1 cellular context compared by ENCODE assay signal in genomic region chr4:67727124-67727850, GRCh38.
TF ChIP-seq lines count a peak whose summit lies in the region.

No MANE protein-coding gene starts in this region.

TF ChIP-seq in HCT116, 20 proteins besides CTCF, POLR2A, EP300 and RAD21 (continued from another document):
- TF ChIP-seq, protein P1, sequence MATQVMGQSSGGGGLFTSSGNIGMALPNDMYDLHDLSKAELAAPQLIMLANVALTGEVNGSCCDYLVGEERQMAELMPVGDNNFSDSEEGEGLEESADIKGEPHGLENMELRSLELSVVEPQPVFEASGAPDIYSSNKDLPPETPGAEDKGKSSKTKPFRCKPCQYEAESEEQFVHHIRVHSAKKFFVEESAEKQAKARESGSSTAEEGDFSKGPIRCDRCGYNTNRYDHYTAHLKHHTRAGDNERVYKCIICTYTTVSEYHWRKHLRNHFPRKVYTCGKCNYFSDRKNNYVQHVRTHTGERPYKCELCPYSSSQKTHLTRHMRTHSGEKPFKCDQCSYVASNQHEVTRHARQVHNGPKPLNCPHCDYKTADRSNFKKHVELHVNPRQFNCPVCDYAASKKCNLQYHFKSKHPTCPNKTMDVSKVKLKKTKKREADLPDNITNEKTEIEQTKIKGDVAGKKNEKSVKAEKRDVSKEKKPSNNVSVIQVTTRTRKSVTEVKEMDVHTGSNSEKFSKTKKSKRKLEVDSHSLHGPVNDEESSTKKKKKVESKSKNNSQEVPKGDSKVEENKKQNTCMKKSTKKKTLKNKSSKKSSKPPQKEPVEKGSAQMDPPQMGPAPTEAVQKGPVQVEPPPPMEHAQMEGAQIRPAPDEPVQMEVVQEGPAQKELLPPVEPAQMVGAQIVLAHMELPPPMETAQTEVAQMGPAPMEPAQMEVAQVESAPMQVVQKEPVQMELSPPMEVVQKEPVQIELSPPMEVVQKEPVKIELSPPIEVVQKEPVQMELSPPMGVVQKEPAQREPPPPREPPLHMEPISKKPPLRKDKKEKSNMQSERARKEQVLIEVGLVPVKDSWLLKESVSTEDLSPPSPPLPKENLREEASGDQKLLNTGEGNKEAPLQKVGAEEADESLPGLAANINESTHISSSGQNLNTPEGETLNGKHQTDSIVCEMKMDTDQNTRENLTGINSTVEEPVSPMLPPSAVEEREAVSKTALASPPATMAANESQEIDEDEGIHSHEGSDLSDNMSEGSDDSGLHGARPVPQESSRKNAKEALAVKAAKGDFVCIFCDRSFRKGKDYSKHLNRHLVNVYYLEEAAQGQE (IDR thresholded peaks at IDR 0.05; ENCODE audit: low read depth), result no peak
- TF ChIP-seq ZBTB33 (IDR thresholded peaks at IDR 0.05; ENCODE audit: extremely low read depth, insufficient replicate concordance, low read length) (no peak), EGR1 (IDR thresholded peaks at IDR 0.05; ENCODE audit: low read depth) (no peak), SP1 (IDR thresholded peaks at IDR 0.05; ENCODE audit: low read depth) (peak; percentile 24; the same call in 1 of the 2 replicates), ELF1 (IDR thresholded peaks at IDR 0.05; ENCODE audit: borderline replicate concordance, low read depth) (no peak), CBX3 (IDR thresholded peaks at IDR 0.05; ENCODE audit: low read depth) (peak; percentile 49), ZNF274 (IDR thresholded peaks at IDR 0.05; ENCODE audit: low read depth, low read length) (no peak), POLR2AphosphoS5 (IDR thresholded peaks at IDR 0.05; ENCODE audit: low read depth, low read length) (no peak), CEBPB (IDR thresholded peaks at IDR 0.05; ENCODE audit: low read depth) (no peak), TCF7L2 (IDR thresholded peaks at IDR 0.05; ENCODE audit: borderline replicate concordance, extremely low read depth, insufficient read depth, insufficient read length) (no peak), YY1 (IDR thresholded peaks at IDR 0.05; ENCODE audit: extremely low read depth, insufficient replicate concordance, low read depth, low read length) (no peak), FOSL1 (IDR thresholded peaks at IDR 0.05; ENCODE audit: low read depth) (peak; percentile 40), EZH2phosphoT487 (IDR thresholded peaks at IDR 0.05; ENCODE audit: borderline replicate concordance) (no peak)
- TF ChIP-seq, protein P2, sequence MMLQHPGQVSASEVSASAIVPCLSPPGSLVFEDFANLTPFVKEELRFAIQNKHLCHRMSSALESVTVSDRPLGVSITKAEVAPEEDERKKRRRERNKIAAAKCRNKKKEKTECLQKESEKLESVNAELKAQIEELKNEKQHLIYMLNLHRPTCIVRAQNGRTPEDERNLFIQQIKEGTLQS (IDR thresholded peaks at IDR 0.05), result no peak
